In genomic region chr10:785539-786214, GRCh38 we compare ENCODE assay signal across 1 cellular context.
TF ChIP-seq lines count a peak whose summit lies in the region.

No MANE protein-coding gene starts in this region.

TF ChIP-seq in K562, 482 proteins besides CTCF, POLR2A, EP300 and RAD21 (continued from another document):
- no peak for TF ChIP-seq CLOCK (CRISPR knock-in tag; IDR thresholded peaks at IDR 0.05; ENCODE audit: borderline replicate concordance)
- TF ChIP-seq POLR2AphosphoS5 (IDR thresholded peaks at IDR 0.05; ENCODE audit: control insufficient read depth, insufficient read depth, low read depth, low read length), result no peak
- TF ChIP-seq POU5F1 (IDR thresholded peaks at IDR 0.05; ENCODE audit: borderline replicate concordance, low read depth, low read length, partially characterized antibody), result no peak
- no peak for TF ChIP-seq RUNX1 (IDR thresholded peaks at IDR 0.05; ENCODE audit: low read depth)
- no peak for TF ChIP-seq FOXP1 (CRISPR knock-in tag; IDR thresholded peaks at IDR 0.05)
- TF ChIP-seq WHSC1 (IDR thresholded peaks at IDR 0.05; ENCODE audit: low read length), result no peak
- no peak for TF ChIP-seq CBFA2T2 (conservative IDR thresholded peaks at IDR 0.05)
- TF ChIP-seq CXXC5 (CRISPR knock-in tag; IDR thresholded peaks at IDR 0.05), result no peak
- TF ChIP-seq JUN (IDR thresholded peaks at IDR 0.05; ENCODE audit: borderline replicate concordance, low read depth, low read length), result no peak
- TF ChIP-seq JUN (CRISPR knock-in tag; IDR thresholded peaks at IDR 0.05; ENCODE audit: borderline replicate concordance), result no peak
- no peak for TF ChIP-seq E2F1 (CRISPR knock-in tag; IDR thresholded peaks at IDR 0.05)
- no peak for TF ChIP-seq SMARCA4 (IDR thresholded peaks at IDR 0.05)
- TF ChIP-seq MIER1 (IDR thresholded peaks at IDR 0.05; ENCODE audit: low read depth), result no peak
